Comparison of ENCODE assay signal across 8 cellular contexts in the genomic region with DNA sequence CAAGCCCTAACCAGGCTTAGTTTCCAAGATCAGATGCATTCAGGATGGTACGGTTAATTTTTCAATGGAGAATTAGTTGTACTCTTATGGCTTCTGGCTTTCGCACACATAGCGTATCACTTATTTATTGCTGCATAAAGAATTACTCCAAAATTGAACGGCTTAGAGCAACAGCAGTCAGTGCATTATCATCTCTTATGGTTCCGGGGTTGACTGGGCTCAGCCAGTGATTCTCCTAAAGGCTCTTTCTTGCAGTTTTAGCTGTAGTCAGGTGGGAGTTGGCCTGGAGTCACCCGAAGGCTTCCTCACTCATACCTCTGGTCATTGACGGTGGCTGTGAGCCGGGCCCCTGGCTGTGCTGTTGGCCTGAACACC. TPM values are rescaled to one million over a fixed set of nuclear protein-coding genes. Genes with fewer than 3 reads are reported as not detected.
DNase-seq lines count a peak whose midpoint lies in the region; ATAC-seq and TF ChIP-seq lines count a peak whose summit lies in the region.

No MANE protein-coding gene starts in this region.

- no peak for TF ChIP-seq CTCF in stomach (IDR thresholded peaks at IDR 0.05)

- POLR2A ChIA-PET in activated CD4-positive, alpha-beta T cell treated with anti-CD3 and anti-CD28 coated beads, Interleukin-2, amount 10 ng/mL, durations not matched to agents 7 days and 5 days (lab: Charles Lee) = no interaction called here

- H3K36me3 ChIP-seq in iPS-20b (ENCODE audit: insufficient read depth, low read depth, low read length) (peaks cover 14% of the 10 kb centered on the region), stomach (peaks cover 1 to 14% (median 12%) of the 10 kb centered on the region in 4 donors)

- no peak for ATAC-seq in HG02588 (IDR thresholded peaks at IDR 0.05; ENCODE audit: unreplicated experiment)

- CTCF ChIA-PET in activated CD4-positive, alpha-beta T cell treated with anti-CD3 and anti-CD28 coated beads, Interleukin-2, amount 10 ng/mL, durations not matched to agents 7 days and 5 days (lab: Charles Lee) = interaction anchor here (0.9 to 1.2 kb wide), 2 partner anchors 10 kb away, joined by 4 read pairs; no protein-coding TSS in a partner anchor

- H3K4me3 Mint-ChIP-seq in activated CD4-positive, alpha-beta T cell treated with anti-CD3 and anti-CD28 coated beads, Interleukin-2, amount 10 ng/mL, durations not matched to agents 7 days and 5 days = peak overlapping the region; percentile 90
- peak overlapping the region; percentile 94 for H3K4me3 Mint-ChIP-seq in activated naive CD8-positive, alpha-beta T cell treated with anti-CD3 and anti-CD28 coated beads for 36 hours

- no peaks in the 10 kb centered on the region for H3K9me3 Mint-ChIP-seq in activated CD4-positive, alpha-beta T cell treated with anti-CD3 and anti-CD28 coated beads, Interleukin-2, amount 10 ng/mL, durations not matched to agents 7 days and 5 days
- no peaks in the 10 kb centered on the region for H3K9me3 Mint-ChIP-seq in activated naive CD8-positive, alpha-beta T cell treated with anti-CD3 and anti-CD28 coated beads for 36 hours

- DNase-seq in activated CD4-positive, alpha-beta T cell treated with anti-CD3 and anti-CD28 coated beads, Interleukin-2, amount 10 ng/mL, durations not matched to agents 7 days and 5 days = no peak
- DNase-seq in activated CD4-positive, alpha-beta T cell treated with anti-CD3 and anti-CD28 coated beads, Interleukin-2, amount 50 U/mL, for 48 hours = no peak
- DNase-seq in activated naive CD8-positive, alpha-beta T cell treated with anti-CD3 and anti-CD28 coated beads for 36 hours = no peak
- DNase-seq in stomach (peak; percentile 32), NCI-H345 treated with DMSO at 0.1 percent for 48 hours (lab: John Stamatoyannopoulos, UW; ENCODE audit: unreplicated experiment) (no peak), NCI-H2196 treated with DMSO at 0.1 percent for 48 hours (lab: John Stamatoyannopoulos, UW; ENCODE audit: unreplicated experiment) (no peak)

- intact Hi-C loops in stomach (cut with DNase I; ENCODE audit: low total_unique reads) = no loop called here

- peak overlapping the region; percentile 87 for H3K4me3 ChIP-seq in iPS-20b (ENCODE audit: low read length)
- peak overlapping the region; percentile 75 to 82 (median 80) for H3K4me3 ChIP-seq in stomach

- no peak for TF ChIP-seq POLR2A in stomach (IDR thresholded peaks at IDR 0.05)

- H3K27ac ChIP-seq in iPS-20b (ENCODE audit: low read length) (no peak overlapping the region), stomach (peak overlapping the region; percentile 72 to 89 (median 89))

- H3K36me3 Mint-ChIP-seq in activated CD4-positive, alpha-beta T cell treated with anti-CD3 and anti-CD28 coated beads, Interleukin-2, amount 10 ng/mL, durations not matched to agents 7 days and 5 days (ENCODE audit: low read depth) = peaks cover 9% of the 10 kb centered on the region
- peaks cover 9% of the 10 kb centered on the region for H3K36me3 Mint-ChIP-seq in activated naive CD8-positive, alpha-beta T cell treated with anti-CD3 and anti-CD28 coated beads for 36 hours

- no peak for TF ChIP-seq EP300 in stomach (IDR thresholded peaks at IDR 0.05)

- no peaks in the 10 kb centered on the region for H3K27me3 Mint-ChIP-seq in activated CD4-positive, alpha-beta T cell treated with anti-CD3 and anti-CD28 coated beads, Interleukin-2, amount 10 ng/mL, durations not matched to agents 7 days and 5 days
- H3K27me3 Mint-ChIP-seq in activated naive CD8-positive, alpha-beta T cell treated with anti-CD3 and anti-CD28 coated beads for 36 hours = no peaks in the 10 kb centered on the region

- H3K4me1 Mint-ChIP-seq in activated CD4-positive, alpha-beta T cell treated with anti-CD3 and anti-CD28 coated beads, Interleukin-2, amount 10 ng/mL, durations not matched to agents 7 days and 5 days = peaks cover 19% of the 10 kb centered on the region
- H3K4me1 Mint-ChIP-seq in activated naive CD8-positive, alpha-beta T cell treated with anti-CD3 and anti-CD28 coated beads for 36 hours = peaks cover 24% of the 10 kb centered on the region

- peak overlapping the region; percentile 80; the same call in 1 of the 2 replicates for H3K9ac ChIP-seq in iPS-20b (ENCODE audit: low read depth, low read length)

- 60 to 80% (median 65%) methylated on average over 5 to 8 of the region's 8 CpGs for WGBS in stomach, 5 donors

- H3K4me1 ChIP-seq in iPS-20b (ENCODE audit: insufficient read depth, low read length) = peaks cover 12% of the 10 kb centered on the region
- H3K4me1 ChIP-seq in stomach = peaks cover 19 to 36% (median 31%) of the 10 kb centered on the region in 4 donors

- H3K9me3 ChIP-seq in iPS-20b (ENCODE audit: insufficient read depth, low read depth, low read length) = no peaks in the 10 kb centered on the region
- H3K9me3 ChIP-seq in stomach = no peaks in the 10 kb centered on the region

- peak overlapping the region; percentile 93 for H3K27ac Mint-ChIP-seq in activated CD4-positive, alpha-beta T cell treated with anti-CD3 and anti-CD28 coated beads, Interleukin-2, amount 10 ng/mL, durations not matched to agents 7 days and 5 days
- peak overlapping the region; percentile 95 for H3K27ac Mint-ChIP-seq in activated naive CD8-positive, alpha-beta T cell treated with anti-CD3 and anti-CD28 coated beads for 36 hours

- no peaks in the 10 kb centered on the region for H3K27me3 ChIP-seq in iPS-20b (ENCODE audit: insufficient read depth, low read length)
- no peaks in the 10 kb centered on the region for H3K27me3 ChIP-seq in stomach

RNA-seq across cellular contexts. Expression of a gene that starts 0.6 kb away (rescaled TPM):
- 10 to 100 TPM; 49.8 to 53.7 TPM for total RNA-seq in activated CD4-positive, alpha-beta T cell treated with anti-CD3 and anti-CD28 coated beads, Interleukin-2, amount 10 ng/mL, durations not matched to agents 7 days and 5 days
- 10 to 100 TPM; 79.5 to 82.0 TPM for total RNA-seq in activated naive CD8-positive, alpha-beta T cell treated with anti-CD3 and anti-CD28 coated beads for 36 hours
- total RNA-seq in stomach = 100 to 1,000 TPM in 1 of 5 donors, 10 to 100 TPM in 4; 48.7 to 107 (median 76.8) TPM
- 100 to 1,000 TPM in 1 of 3 donors, 10 to 100 TPM in 2; 76.3 to 111 (median 86.0) TPM for polyA plus RNA-seq in stomach

RNA-seq across cellular contexts. Expression of a gene that starts 43.3 kb away (rescaled TPM):
- 10 to 100 TPM; 10.0 to 10.2 TPM for total RNA-seq in activated CD4-positive, alpha-beta T cell treated with anti-CD3 and anti-CD28 coated beads, Interleukin-2, amount 10 ng/mL, durations not matched to agents 7 days and 5 days
- total RNA-seq in activated naive CD8-positive, alpha-beta T cell treated with anti-CD3 and anti-CD28 coated beads for 36 hours = 1 to 10 TPM; 7.0 to 7.6 TPM
- total RNA-seq in stomach = 10 to 100 TPM in 3 of 5 donors, 1 to 10 TPM in 1, not detected in 1; 6.7 to 16.5 (median 13.8) TPM
- 1 to 10 TPM; 2.2 to 3.9 (median 2.6) TPM for polyA plus RNA-seq in stomach
